Comparison of ENCODE assay signal across 8 cellular contexts in genomic region chr2:239275871-239276812, GRCh38.
DNase-seq lines count a peak whose midpoint lies in the region; ATAC-seq and TF ChIP-seq lines count a peak whose summit lies in the region.

No MANE protein-coding gene starts in this region.

- no peak overlapping the region; the same call in 1 of the 2 replicates for H2AFZ ChIP-seq in PC-3 (ENCODE audit: low read length)

- no peaks in the 10 kb centered on the region for H3K27me3 ChIP-seq in PC-3 (ENCODE audit: low read length)

- peak overlapping the region; percentile 87 for H3K27ac ChIP-seq in PC-3 (ENCODE audit: low read length)

- H3K27ac Mint-ChIP-seq in nephron progenitor cell, result no peak overlapping the region

- H3K4me3 Mint-ChIP-seq in nephron progenitor cell, result no peak overlapping the region

- peak; percentile 37 for DNase-seq in CD1c-positive myeloid dendritic cell (ENCODE audit: extremely low spot score)
- DNase-seq in PC-3, result no peak
- peak; percentile 97 for DNase-seq in fibroblast of gingiva (ENCODE audit: low read depth)
- peak; percentile 20 for DNase-seq in omental fat pad (ENCODE audit: low spot score)
- DNase-seq in iPS-NIHi11 (ENCODE audit: low spot score), result no peak
- DNase-seq in OCI-M1 (lab: John Stamatoyannopoulos, UW), result no peak
- DNase-seq in nephron progenitor cell, result no peak

- no peaks in the 10 kb centered on the region for H3K9me3 ChIP-seq in PC-3 (ENCODE audit: low read length)

- peak overlapping the region; percentile 47; the same call in 1 of the 2 replicates for H3K9ac ChIP-seq in PC-3 (ENCODE audit: low read length)

- H3K4me2 ChIP-seq in PC-3 (ENCODE audit: low read length), result peak overlapping the region; percentile 79

- peaks cover 40% of the 10 kb centered on the region for H3K4me1 ChIP-seq in PC-3 (ENCODE audit: insufficient read depth, low read length)

- ATAC-seq in PC-3, result no peak
- no peak for ATAC-seq in omental fat pad (ENCODE audit: low FRiP score)
- no peak for ATAC-seq in HG03520 (IDR thresholded peaks at IDR 0.05; ENCODE audit: unreplicated experiment)

- intact Hi-C loops in PC-3 (cut with micrococcal nuclease), result no loop called here

- BruUV-seq in PC-3 (replicated peaks; lab: Mats Ljungman, UMichigan), result no TSS peak

- H3K36me3 ChIP-seq in PC-3 (ENCODE audit: low read depth, low read length), result no peaks in the 10 kb centered on the region

- no peaks in the 10 kb centered on the region for H3F3A ChIP-seq in PC-3 (ENCODE audit: low read length, unreplicated experiment)

- H3K4me1 Mint-ChIP-seq in nephron progenitor cell, result peaks cover 62% of the 10 kb centered on the region

- POLR2A ChIA-PET in PC-3 (lab: Charles Lee; ENCODE audit: unreplicated experiment), result interaction anchor here (0.5 kb wide), 1 partner anchor 28 kb away, joined by 5 read pairs; no protein-coding TSS in a partner anchor

- no peaks in the 10 kb centered on the region for H4K20me1 ChIP-seq in PC-3 (ENCODE audit: low read length)

- no peaks in the 10 kb centered on the region for H3K27me3 Mint-ChIP-seq in nephron progenitor cell (ENCODE audit: low read depth, poor library complexity)

- H3K9me2 ChIP-seq in PC-3 (replicated peaks; ENCODE audit: low read length), result no peaks in the 10 kb centered on the region

- no peak overlapping the region for H3K4me3 ChIP-seq in PC-3 (ENCODE audit: low read length)

- H3K9me3 Mint-ChIP-seq in nephron progenitor cell, result no peaks in the 10 kb centered on the region

- CTCF ChIA-PET in PC-3 (lab: Charles Lee), result no interaction called here

- TF ChIP-seq CTCF in PC-3 (conservative IDR thresholded peaks at IDR 0.05; ENCODE audit: low read depth, low read length) (no peak), omental fat pad (IDR thresholded peaks at IDR 0.05) (no peak), nephron progenitor cell (IDR thresholded peaks at IDR 0.05) (no peak)

- H3K36me3 Mint-ChIP-seq in nephron progenitor cell (ENCODE audit: low read depth), result peaks cover 18% of the 10 kb centered on the region

- H3K79me2 ChIP-seq in PC-3 (ENCODE audit: low read length), result peaks cover 65% of the 10 kb centered on the region

Comparison
In these comparisons a context has a peak if more than half of its experiments do, and no peak if none do; other contexts are left out.
1. DNase-seq: peak in CD1c-positive myeloid dendritic cell (single experiment), fibroblast of gingiva (single experiment) and omental fat pad (single experiment); none in PC-3 (single experiment), iPS-NIHi11 (single experiment), OCI-M1 (single experiment) and nephron progenitor cell (single experiment).